ENCODE assay signal across 15 cellular contexts in genomic region chr17:1073241-1073962, GRCh38.
DNase-seq lines count a peak whose midpoint lies in the region; FAIRE-seq and TF ChIP-seq lines count a peak whose summit lies in the region.
"Had no signal": no experiment of that assay in that cellular context is flagged by ENCODE, and none has a peak within 500 bp of the region (broad histone marks: within the 10 kb centered on the region; RNA-seq: fewer than 3 reads in every experiment).

No MANE protein-coding gene starts in this region.

- FAIRE-seq in HTR-8/SVneo (lab: Jason Lieb, UNC), result peak; percentile 52
- FAIRE-seq: H1 had no signal

- in situ Hi-C loops in GM13977 (cut with MboI; ENCODE audit: low pct_unique_long_range_greater_than_20kb, low sequenced_read_pairs, unreplicated experiment), result no loop called here

- DNase-seq in NCI-H2107 treated with DMSO at 0.1 percent for 48 hours (lab: John Stamatoyannopoulos, UW; ENCODE audit: unreplicated experiment) (peak; percentile 42), NCI-H2107 (lab: John Stamatoyannopoulos, UW) (no peak), HTR-8/SVneo (ENCODE audit: insufficient read length, low spot score) (no peak), SHP77 (lab: John Stamatoyannopoulos, UW) (peak; percentile 81 to 87), myocyte (ENCODE audit: low read depth) (peak; percentile 86), GM13977 (ENCODE audit: low spot score) (no peak), EL (no peak)
- DNase-seq in activated CD8-positive, alpha-beta memory T cell treated with anti-CD3 and anti-CD28 coated beads, Interleukin-2, amount 50 U/mL, for 4 hours, result no peak
- DNase-seq: cerebellar nuclear complex; gastrocnemius medialis; GDM1; mesendoderm; stimulated activated naive CD4-positive, alpha-beta T cell treated with Interleukin-2 at 50 U/mL for 16 hours; thyroid gland had no signal

- no peak for TF ChIP-seq CTCF in GM13977 (IDR thresholded peaks at IDR 0.05; ENCODE audit: extremely low read depth, insufficient read depth, missing control alignments)

Comparison
In these comparisons a context has a peak if more than half of its experiments do, and no peak if none do; other contexts are left out.
1. DNase-seq: peak in NCI-H2107 treated with DMSO at 0.1 percent for 48 hours (single experiment), SHP77 (2 of 2) and myocyte (single experiment); none in NCI-H2107 (single experiment), HTR-8/SVneo (single experiment), GM13977 (single experiment), activated CD8-positive, alpha-beta memory T cell treated with anti-CD3 and anti-CD28 coated beads, Interleukin-2, amount 50 U/mL, for 4 hours (single experiment) and EL (single experiment).